In the genomic region with DNA sequence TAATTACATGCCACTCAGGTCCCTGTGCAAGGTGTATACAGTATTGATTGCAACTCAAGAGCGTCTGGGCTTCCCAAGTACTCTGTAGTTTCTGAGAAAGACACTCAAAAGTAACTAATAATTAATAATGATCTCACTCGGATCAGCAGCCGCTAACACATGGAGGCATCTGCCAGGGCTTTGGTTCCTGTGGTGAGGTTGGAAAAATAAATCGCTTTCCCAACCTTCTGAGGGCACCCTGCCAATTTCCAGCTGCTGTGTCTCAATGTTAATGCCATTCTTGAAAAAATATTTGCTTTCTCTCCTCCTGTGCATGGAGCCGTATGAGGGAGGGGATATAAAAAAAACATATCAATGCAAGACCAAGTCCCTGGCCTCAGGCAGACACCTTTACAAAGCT, we compare ENCODE assay signal across 14 cellular contexts.
A peak's percentile ranks its signal among the peaks of the same experiment; 100 is the strongest.
DNase-seq lines count a peak whose midpoint lies in the region; ATAC-seq and TF ChIP-seq lines count a peak whose summit lies in the region.
"Had no signal": no experiment of that assay in that cellular context is flagged by ENCODE, and none has a peak within 500 bp of the region (broad histone marks: within the 10 kb centered on the region; RNA-seq: fewer than 3 reads in every experiment).

No MANE protein-coding gene starts in this region.

- DNase-seq in DMS 273 treated with DMSO at 0.1 percent for 48 hours (lab: John Stamatoyannopoulos, UW) = peak; percentile 73
- DNase-seq in NCI-H2107 treated with DMSO at 0.1 percent for 48 hours (lab: John Stamatoyannopoulos, UW; ENCODE audit: unreplicated experiment) = peak; percentile 61
- peak; percentile 76 for DNase-seq in brain pericyte (ENCODE audit: low read depth, low spot score)
- DNase-seq in lung (ENCODE audit: low spot score) = peak; percentile 36
- DNase-seq in NK-92 treated with Interleukin-12 subunit alpha and Interleukin-12 subunit beta, amount 100 ng/mL, for 24 hours (lab: John Stamatoyannopoulos, UW) = no peak
- DNase-seq in cerebellum (ENCODE audit: low spot score) = no peak
- DNase-seq in CD14-positive monocyte (ENCODE audit: low spot score) = no peak
- DNase-seq: activated T-cell treated with anti-CD3 and anti-CD28 coated beads, Interleukin-2, amount 50 U/mL, for 1 hour; caudate nucleus; CD4-positive, CD25-positive, alpha-beta regulatory T cell; stimulated activated CD4-positive, alpha-beta T cell treated with anti-CD3 and anti-CD28 coated beads, Interleukin-4, amount 100 ng/mL, for 24 hours had no signal

- H3K27ac Mint-ChIP-seq in CD14-positive monocyte = no peak overlapping the region

- no peak overlapping the region for H3K4me3 ChIP-seq in lung
- H3K4me3 ChIP-seq: suprapubic skin had no signal

- ATAC-seq in lung (ENCODE audit: insufficient read depth, low FRiP score) (no peak), GM21786 (IDR thresholded peaks at IDR 0.05; ENCODE audit: unreplicated experiment) (no peak)
- ATAC-seq: Right ventricle myocardium inferior had no signal

- no peak overlapping the region for H3K27ac ChIP-seq in lung (ENCODE audit: low read depth in 1 of 2, low read length in 1 of 2)
- H3K27ac ChIP-seq: suprapubic skin had no signal

- no peaks in the 10 kb centered on the region for H3K27me3 ChIP-seq in lung (ENCODE audit: control insufficient read depth, insufficient read depth)
- H3K27me3 ChIP-seq: suprapubic skin had no signal

- H3K36me3 Mint-ChIP-seq in CD14-positive monocyte = no peaks in the 10 kb centered on the region

- intact Hi-C loops in CD14-positive monocyte (cut with micrococcal nuclease) = no loop called here

- WGBS in lung, 2 donors = 58 to 74% methylated on average over 5 of the region's 5 CpGs

- no peaks in the 10 kb centered on the region for H3K4me1 ChIP-seq in lung (ENCODE audit: control insufficient read depth in 2 of 2, insufficient read depth in 2 of 2, low read length in 2 of 2)
- H3K4me1 ChIP-seq: suprapubic skin had no signal

- peaks cover 12 to 14% of the 10 kb centered on the region in 2 donors for H3K36me3 ChIP-seq in lung (ENCODE audit: control insufficient read depth in 2 of 2, insufficient read depth in 2 of 2, low read length in 2 of 2)
- H3K36me3 ChIP-seq: suprapubic skin had no signal

- no peaks in the 10 kb centered on the region for H3K9me3 ChIP-seq in lung (ENCODE audit: control insufficient read depth in 2 of 2, insufficient read depth in 1 of 2, low read length in 1 of 2)
- H3K9me3 ChIP-seq: suprapubic skin had no signal

- no peaks in the 10 kb centered on the region for H3K4me1 Mint-ChIP-seq in CD14-positive monocyte
- H3K4me1 Mint-ChIP-seq: CD4-positive, CD25-positive, alpha-beta regulatory T cell had no signal

- peaks cover 0 to 2% (median 1%) of the 10 kb centered on the region in 3 donors for H3K27me3 Mint-ChIP-seq in CD14-positive monocyte (ENCODE audit: low read depth in 3 of 3)
- H3K27me3 Mint-ChIP-seq: CD4-positive, CD25-positive, alpha-beta regulatory T cell had no signal

- no peak overlapping the region for H3K4me3 Mint-ChIP-seq in CD14-positive monocyte
- H3K4me3 Mint-ChIP-seq: CD4-positive, CD25-positive, alpha-beta regulatory T cell had no signal

- no peaks in the 10 kb centered on the region for H3K9me3 Mint-ChIP-seq in CD14-positive monocyte
- H3K9me3 Mint-ChIP-seq: CD4-positive, CD25-positive, alpha-beta regulatory T cell had no signal

- no peak for TF ChIP-seq CTCF in lung (IDR thresholded peaks at IDR 0.05; ENCODE audit: control extremely low read depth, extremely low read depth)
- no peak for TF ChIP-seq CTCF in CD14-positive monocyte (IDR thresholded peaks at IDR 0.05)

Comparison
In these comparisons a context has a peak if more than half of its experiments do, and no peak if none do; other contexts are left out.
1. DNase-seq: peak in DMS 273 treated with DMSO at 0.1 percent for 48 hours (single experiment), NCI-H2107 treated with DMSO at 0.1 percent for 48 hours (single experiment), brain pericyte (single experiment) and lung (single experiment); none in NK-92 treated with Interleukin-12 subunit alpha and Interleukin-12 subunit beta, amount 100 ng/mL, for 24 hours (single experiment), cerebellum (single experiment) and CD14-positive monocyte (single experiment).